20 cellular contexts compared by ENCODE assay signal in genomic region chr18:57856128-57856527, GRCh38.
"Had no signal": no experiment of that assay in that cellular context is flagged by ENCODE, and none has a peak within 500 bp of the region (broad histone marks: within the 10 kb centered on the region; RNA-seq: fewer than 3 reads in every experiment).

No MANE protein-coding gene starts in this region.

- H3K27ac ChIP-seq: breast epithelium, KMS-11, Peyer's patch, RWPE1, SJSA1 had no signal

- H3K9ac ChIP-seq: KMS-11 had no signal

- H3K27me3 ChIP-seq: breast epithelium, Peyer's patch, SJSA1 had no signal

- H3K4me2 ChIP-seq: KMS-11 had no signal

- H3K4me1 ChIP-seq: breast epithelium, Peyer's patch had no signal

- DNase-seq: activated CD4-positive, alpha-beta T cell treated with anti-CD3 and anti-CD28 coated beads for 48 hours; activated CD4-positive, alpha-beta T cell treated with anti-CD3 and anti-CD28 coated beads, Interleukin-2, amount 50 U/mL, for 4 hours; activated CD4-positive, CD25-positive, alpha-beta regulatory T cell treated with anti-CD3 and anti-CD28 coated beads, Interleukin-2, amount 50 U/mL, for 72 hours; activated CD8-positive, alpha-beta memory T cell treated with anti-CD3 and anti-CD28 coated beads, Interleukin-2, amount 50 U/mL, for 48 hours; activated CD8-positive, alpha-beta T cell treated with anti-CD3 and anti-CD28 coated beads, Interleukin-2, amount 10 ng/mL, durations not matched to agents 7 days and 5 days; activated naive CD4-positive, alpha-beta T cell; activated T-cell treated with anti-CD3 and anti-CD28 coated beads, Interleukin-2, amount 50 U/mL, for 1 hour; aorta; caudate nucleus; NCI-H1694 treated with DMSO at 0.1 percent for 48 hours; NCI-H526 treated with DMSO at 0.1 percent for 48 hours; NCI-H82; OCI-M1; Peyer's patch; Right ventricle myocardium superior had no signal

- H3K9me3 ChIP-seq: breast epithelium, Peyer's patch, SJSA1 had no signal

- H3K36me3 ChIP-seq: breast epithelium, Peyer's patch, SJSA1 had no signal

- ATAC-seq: activated CD8-positive, alpha-beta T cell treated with anti-CD3 and anti-CD28 coated beads, Interleukin-2, amount 10 ng/mL, durations not matched to agents 7 days and 5 days; WTC11 had no signal

- H3K4me3 ChIP-seq: breast epithelium, Peyer's patch, SJSA1 had no signal
